In the genomic region with DNA sequence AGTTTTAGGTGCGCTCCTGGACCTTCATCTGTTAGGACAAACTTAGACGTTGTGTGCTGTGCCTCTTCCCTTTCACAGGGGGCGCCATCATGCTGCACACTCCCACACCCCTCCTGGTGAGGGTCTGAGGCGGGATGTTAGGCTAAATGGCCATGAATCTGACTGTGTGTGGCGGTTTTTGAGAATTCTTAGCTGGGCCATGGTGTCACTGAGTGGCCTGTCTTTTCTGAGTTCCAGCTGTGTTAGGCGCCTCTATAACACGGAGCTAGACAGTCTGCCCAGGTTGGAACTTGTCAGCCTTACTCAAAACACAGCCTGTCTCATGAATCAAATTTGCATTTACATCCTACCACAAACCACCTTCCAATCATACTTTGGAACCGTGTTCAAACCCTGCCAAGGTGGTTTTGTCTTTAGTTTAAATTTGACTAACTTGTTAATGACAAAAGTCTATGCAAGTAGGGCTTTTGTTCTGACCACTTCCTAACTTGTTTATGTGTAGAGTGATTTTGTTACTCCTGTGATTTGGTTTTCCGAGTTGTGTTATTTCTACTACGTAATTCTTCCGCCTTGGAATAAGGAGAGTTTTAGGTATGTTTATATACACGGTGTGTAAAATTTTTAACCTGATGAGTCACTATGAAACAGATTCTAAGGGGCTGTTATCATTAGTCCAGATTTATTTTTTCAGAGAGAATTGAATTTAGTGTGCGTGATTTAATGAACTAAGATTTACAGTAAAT, we compare ENCODE assay signal across 7 cellular contexts. TPM values are rescaled to one million over a fixed set of nuclear protein-coding genes. Genes with fewer than 3 reads are reported as not detected.
DNase-seq lines count a peak whose midpoint lies in the region; ATAC-seq, FAIRE-seq and TF ChIP-seq lines count a peak whose summit lies in the region.

No MANE protein-coding gene starts in this region.

- H3K27ac ChIP-seq in GM23338 (ENCODE audit: low read depth), result no peak overlapping the region
- no peak overlapping the region for H3K27ac ChIP-seq in Karpas-422 (ENCODE audit: low read length)
- H3K27ac ChIP-seq in keratinocyte (ENCODE audit: control insufficient read depth, insufficient read depth, low read length), result peak overlapping the region; percentile 82
- peak overlapping the region; percentile 48 to 83 (median 78) for H3K27ac ChIP-seq in upper lobe of left lung

- TF ChIP-seq EP300 in upper lobe of left lung (IDR thresholded peaks at IDR 0.05), result no peak

- H3K4me3 Mint-ChIP-seq in GM23338, result no peak overlapping the region

- peaks cover 26% of the 10 kb centered on the region; the same call in 1 of the 2 replicates for H4K20me1 ChIP-seq in GM23338 (replicated peaks; ENCODE audit: insufficient read depth)
- peaks cover 7% of the 10 kb centered on the region; the same call in 1 of the 2 replicates for H4K20me1 ChIP-seq in Karpas-422 (ENCODE audit: insufficient read depth, low read depth, low read length)
- no peaks in the 10 kb centered on the region for H4K20me1 ChIP-seq in keratinocyte (ENCODE audit: control insufficient read depth, extremely low read depth, insufficient read depth, low read length)

- H3K9me2 ChIP-seq in GM23338 (ENCODE audit: insufficient read depth) (no peaks in the 10 kb centered on the region), Karpas-422 (replicated peaks; ENCODE audit: insufficient read depth, low read length) (no peaks in the 10 kb centered on the region)

- TF ChIP-seq POLR2A in upper lobe of left lung (IDR thresholded peaks at IDR 0.05), result no peak

- no peaks in the 10 kb centered on the region for H3K9me3 Mint-ChIP-seq in GM23338

- no peak overlapping the region; the same call in 1 of the 2 replicates for H3K27ac Mint-ChIP-seq in GM23338

- DNase-seq in GM23338 (ENCODE audit: low spot score) (peak; percentile 87), Karpas-422 (peak; percentile 69), keratinocyte (ENCODE audit: low read depth, low spot score) (no peak), upper lobe of left lung (no peak), hepatic stellate cell (ENCODE audit: low spot score) (no peak)
- DNase-seq in activated T-helper 9 cell treated with anti-CD3 and anti-CD28 coated beads, Interleukin-2, amount 50 U/mL, for 16 hours (ENCODE audit: low read depth), result peak; percentile 18

- no peak overlapping the region for H3K4me3 ChIP-seq in GM23338
- H3K4me3 ChIP-seq in Karpas-422 (ENCODE audit: low read length), result no peak overlapping the region
- H3K4me3 ChIP-seq in keratinocyte (ENCODE audit: control insufficient read depth in 2 of 3, extremely low read depth in 1 of 3, insufficient read depth in 2 of 3, low read depth in 1 of 3, low read length in 3 of 3), result peak overlapping the region in 1 of 3 experiments; percentile 50
- no peak overlapping the region for H3K4me3 ChIP-seq in upper lobe of left lung

- no peaks in the 10 kb centered on the region for H3K27me3 ChIP-seq in GM23338 (ENCODE audit: insufficient read depth)
- H3K27me3 ChIP-seq in Karpas-422 (ENCODE audit: low read length), result no peaks in the 10 kb centered on the region
- H3K27me3 ChIP-seq in keratinocyte (ENCODE audit: control insufficient read depth, extremely low read depth, insufficient read depth, low read length), result no peaks in the 10 kb centered on the region
- H3K27me3 ChIP-seq in upper lobe of left lung, result no peaks in the 10 kb centered on the region

- 71 to 75% methylated on average over 12 to 13 of the region's 13 CpGs for WGBS in upper lobe of left lung, 2 donors

- peak; percentile 82 for FAIRE-seq in keratinocyte (lab: Jason Lieb, UNC)

- dilution Hi-C loops in keratinocyte (cut with MboI; ENCODE audit: extremely low pct_ligation_motif_present, low sequenced_read_pairs), result no loop called here

- peaks cover 12% of the 10 kb centered on the region for H3K36me3 Mint-ChIP-seq in GM23338 (ENCODE audit: low read depth)

- TF ChIP-seq CTCF in GM23338 (conservative IDR thresholded peaks at IDR 0.05; ENCODE audit: low read depth in 2 of 2) (peak; percentile 90 to 94), keratinocyte (optimal IDR thresholded peaks at IDR 0.05 in 1 of 3, IDR thresholded peaks at IDR 0.05 in 1 of 3, conservative IDR thresholded peaks at IDR 0.05 in 1 of 3; ENCODE audit: extremely low read depth in 1 of 3, insufficient read depth in 2 of 3, low read length in 3 of 3) (peak; percentile 80 to 86 (median 86)), upper lobe of left lung (IDR thresholded peaks at IDR 0.05) (peak in 5 of 6 experiments; percentile 9 to 38 (median 31))

- H3K9me3 ChIP-seq in Karpas-422 (ENCODE audit: low read length), result no peaks in the 10 kb centered on the region
- H3K9me3 ChIP-seq in keratinocyte (ENCODE audit: control insufficient read depth, low read depth, low read length), result no peaks in the 10 kb centered on the region
- no peaks in the 10 kb centered on the region for H3K9me3 ChIP-seq in upper lobe of left lung

- peaks cover 40% of the 10 kb centered on the region for H3K4me1 Mint-ChIP-seq in GM23338

- no peak overlapping the region for H3K4me2 ChIP-seq in GM23338
- H3K4me2 ChIP-seq in Karpas-422 (ENCODE audit: low read depth, low read length, poor library complexity, severe bottlenecking), result peak overlapping the region; percentile 25
- peak overlapping the region; percentile 72 for H3K4me2 ChIP-seq in keratinocyte (ENCODE audit: control insufficient read depth, extremely low read depth, insufficient read depth, low read depth, low read length)

- H3K9ac ChIP-seq in Karpas-422 (ENCODE audit: low read length) (no peak overlapping the region), keratinocyte (ENCODE audit: control insufficient read depth, extremely low read depth, insufficient read depth, low read length) (peak overlapping the region; percentile 52)

- H3K79me2 ChIP-seq in GM23338 (replicated peaks; ENCODE audit: insufficient read depth) (0 out of 2 replicates have a peak, but pooled peaks cover 13% of the 10 kb centered on the region), Karpas-422 (ENCODE audit: low read length) (no peaks in the 10 kb centered on the region), keratinocyte (ENCODE audit: control insufficient read depth, insufficient read depth, low read length) (peaks cover 33% of the 10 kb centered on the region)

- ATAC-seq in GM18499 (IDR thresholded peaks at IDR 0.05; ENCODE audit: insufficient read depth, unreplicated experiment) (peak; percentile 82), GM23338 (peak; percentile 91), upper lobe of left lung (ENCODE audit: low FRiP score in 2 of 2) (no peak)

- no peaks in the 10 kb centered on the region for H3K36me3 ChIP-seq in GM23338 (ENCODE audit: insufficient read depth)
- H3K36me3 ChIP-seq in Karpas-422 (ENCODE audit: insufficient read depth, low read length), result no peaks in the 10 kb centered on the region
- H3K36me3 ChIP-seq in keratinocyte (ENCODE audit: control insufficient read depth in 2 of 2, extremely low read depth in 1 of 2, insufficient read depth in 2 of 2, low read length in 2 of 2), result peaks cover 4 to 8% of the 10 kb centered on the region in 2 experiments
- H3K36me3 ChIP-seq in upper lobe of left lung, result peaks cover 0 to 10% (median 6%) of the 10 kb centered on the region in 4 donors

- no peaks in the 10 kb centered on the region for H3K9me1 ChIP-seq in keratinocyte (ENCODE audit: control insufficient read depth, extremely low read depth, insufficient read depth, low read length)

- H2AFZ ChIP-seq in GM23338, result no peak overlapping the region
- H2AFZ ChIP-seq in Karpas-422 (ENCODE audit: low read length), result no peak overlapping the region
- H2AFZ ChIP-seq in keratinocyte (ENCODE audit: control insufficient read depth, low read length), result no peak overlapping the region

- H3K27me3 Mint-ChIP-seq in GM23338 (ENCODE audit: insufficient read depth, low read depth, poor library complexity), result peaks cover 1% of the 10 kb centered on the region

- H3F3A ChIP-seq in GM23338 (replicated peaks; ENCODE audit: low read depth), result no peaks in the 10 kb centered on the region

- H3K4me1 ChIP-seq in GM23338 (ENCODE audit: insufficient read depth) (peaks cover 12% of the 10 kb centered on the region), Karpas-422 (ENCODE audit: low read length) (peaks cover 12% of the 10 kb centered on the region), keratinocyte (ENCODE audit: control insufficient read depth, extremely low read depth, insufficient read depth, low read length) (peaks cover 38% of the 10 kb centered on the region), upper lobe of left lung (peaks cover 40 to 55% (median 53%) of the 10 kb centered on the region in 4 donors)

TF ChIP-seq in GM23338, 12 proteins besides CTCF, POLR2A, EP300 and RAD21 (continues in another document):
- TF ChIP-seq CREB1 (CRISPR knock-in tag; IDR thresholded peaks at IDR 0.05; ENCODE audit: low read depth), result no peak
- TF ChIP-seq JUNB (IDR thresholded peaks at IDR 0.05; ENCODE audit: unreplicated experiment), result no peak
- TF ChIP-seq ZNF114 (CRISPR knock-in tag; IDR thresholded peaks at IDR 0.05), result no peak
- no peak for TF ChIP-seq POLR2AphosphoS5 (IDR thresholded peaks at IDR 0.05; ENCODE audit: low read depth)

RNA-seq across cellular contexts. Expression of a gene that starts 19.6 kb away (rescaled TPM):
- total RNA-seq in GM23338 (2014; rRNA removed; shearing (Covaris generic)), result 7.5 and 7.8 TPM in 2 replicates
- polyA plus RNA-seq in GM23338 (2016; fragmentation: Nextera tagmentation; extraction: Ambion mirVana) (2.4 and 2.6 TPM in 2 replicates), keratinocyte (11.8 to 15.3 TPM (median 12.7 TPM) in 3 replicates)
- total RNA-seq in Karpas-422 (2014; rRNA removed; shearing (Covaris generic); ENCODE audit: low replicate concordance), result 2.4 and 3.9 TPM in 2 replicates
- 3.6 TPM for polyA plus RNA-seq in keratinocyte (2011; ENCODE audit: low read depth)
- 9.3 and 10.1 TPM in 2 replicates for polyA plus RNA-seq in keratinocyte (2011; cell fraction: cytosol; rRNA removed)
- 36.4 and 38.2 TPM in 2 replicates for polyA plus RNA-seq in keratinocyte (2011; cell fraction: nucleus; rRNA removed)
- polyA plus RNA-seq in keratinocyte (2012; ENCODE audit: low replicate concordance), result 12.9 and 13.0 TPM in 2 replicates
- 16.3 to 20.1 TPM (median 18.7 TPM) in 3 replicates for polyA minus RNA-seq in keratinocyte
- polyA minus RNA-seq in keratinocyte (2011; cell fraction: cytosol; rRNA and poly(A)+ RNA removed), result 12.1 TPM
- 21.5 and 26.6 TPM in 2 replicates for polyA minus RNA-seq in keratinocyte (2011; cell fraction: nucleus; rRNA and poly(A)+ RNA removed)
- total RNA-seq in upper lobe of left lung, result 10 to 100 TPM; 13.0 to 44.9 (median 23.6) TPM

RNA-seq across cellular contexts. Expression of a gene that starts 35.7 kb away (rescaled TPM):
- total RNA-seq in GM23338 (2014; rRNA removed; shearing (Covaris generic)), result 3.0 and 3.5 TPM in 2 replicates
- polyA plus RNA-seq in GM23338 (2016; fragmentation: Nextera tagmentation; extraction: Ambion mirVana), result 0.34 and 0.73 TPM in 2 replicates
- total RNA-seq in Karpas-422 (2014; rRNA removed; shearing (Covaris generic); ENCODE audit: low replicate concordance), result 0.47 TPM in 1 of 2 replicates, not detected in the other
- 0.54 to 0.86 TPM (median 0.56 TPM) in 3 replicates for polyA plus RNA-seq in keratinocyte
- polyA plus RNA-seq in keratinocyte (2011; ENCODE audit: low read depth), result 1.5 TPM
- polyA plus RNA-seq in keratinocyte (2011; cell fraction: cytosol; rRNA removed), result 0.27 and 0.61 TPM in 2 replicates
- polyA plus RNA-seq in keratinocyte (2011; cell fraction: nucleus; rRNA removed), result 1.7 and 2.5 TPM in 2 replicates
- polyA plus RNA-seq in keratinocyte (2012; ENCODE audit: low replicate concordance), result 0.37 and 0.44 TPM in 2 replicates
- polyA minus RNA-seq in keratinocyte, result 0.20 to 1.1 TPM in 2 of 3 replicates, not detected in the other
- not detected for polyA minus RNA-seq in keratinocyte (2011; cell fraction: cytosol; rRNA and poly(A)+ RNA removed)
- polyA minus RNA-seq in keratinocyte (2011; cell fraction: nucleus; rRNA and poly(A)+ RNA removed), result 2.2 and 4.9 TPM in 2 replicates
- 100 to 1,000 TPM in 2 of 6 donors, 10 to 100 TPM in 4; 52.3 to 170 (median 73.7) TPM for total RNA-seq in upper lobe of left lung

Comparison
In these comparisons a context has a peak if more than half of its experiments do, and no peak if none do; other contexts are left out.
1. ATAC-seq: peak in GM18499 (single experiment) and GM23338 (single experiment); none in upper lobe of left lung (0 of 2).
2. DNase-seq: peak in GM23338 (single experiment), Karpas-422 (single experiment) and activated T-helper 9 cell treated with anti-CD3 and anti-CD28 coated beads, Interleukin-2, amount 50 U/mL, for 16 hours (single experiment); none in keratinocyte (single experiment), upper lobe of left lung (0 of 2) and hepatic stellate cell (single experiment).
3. H3K27ac ChIP-seq: peak in keratinocyte (single experiment) and upper lobe of left lung (4 of 4); none in GM23338 (single experiment) and Karpas-422 (single experiment).
4. CTCF ChIP-seq: peak in every context shown above with its lines; median percentile 92 in GM23338; 86 in keratinocyte; 31 in upper lobe of left lung.
5. RNA of a gene that starts 35.7 kb away (total RNA-seq): 52.3 to 170 TPM in upper lobe of left lung; 3.0 to 3.5 TPM in GM23338 and 0.47 TPM in Karpas-422; every median in the first group is over 10 times any median in the second.